ENCODE assay signal across 8 cellular contexts in the genomic region with DNA sequence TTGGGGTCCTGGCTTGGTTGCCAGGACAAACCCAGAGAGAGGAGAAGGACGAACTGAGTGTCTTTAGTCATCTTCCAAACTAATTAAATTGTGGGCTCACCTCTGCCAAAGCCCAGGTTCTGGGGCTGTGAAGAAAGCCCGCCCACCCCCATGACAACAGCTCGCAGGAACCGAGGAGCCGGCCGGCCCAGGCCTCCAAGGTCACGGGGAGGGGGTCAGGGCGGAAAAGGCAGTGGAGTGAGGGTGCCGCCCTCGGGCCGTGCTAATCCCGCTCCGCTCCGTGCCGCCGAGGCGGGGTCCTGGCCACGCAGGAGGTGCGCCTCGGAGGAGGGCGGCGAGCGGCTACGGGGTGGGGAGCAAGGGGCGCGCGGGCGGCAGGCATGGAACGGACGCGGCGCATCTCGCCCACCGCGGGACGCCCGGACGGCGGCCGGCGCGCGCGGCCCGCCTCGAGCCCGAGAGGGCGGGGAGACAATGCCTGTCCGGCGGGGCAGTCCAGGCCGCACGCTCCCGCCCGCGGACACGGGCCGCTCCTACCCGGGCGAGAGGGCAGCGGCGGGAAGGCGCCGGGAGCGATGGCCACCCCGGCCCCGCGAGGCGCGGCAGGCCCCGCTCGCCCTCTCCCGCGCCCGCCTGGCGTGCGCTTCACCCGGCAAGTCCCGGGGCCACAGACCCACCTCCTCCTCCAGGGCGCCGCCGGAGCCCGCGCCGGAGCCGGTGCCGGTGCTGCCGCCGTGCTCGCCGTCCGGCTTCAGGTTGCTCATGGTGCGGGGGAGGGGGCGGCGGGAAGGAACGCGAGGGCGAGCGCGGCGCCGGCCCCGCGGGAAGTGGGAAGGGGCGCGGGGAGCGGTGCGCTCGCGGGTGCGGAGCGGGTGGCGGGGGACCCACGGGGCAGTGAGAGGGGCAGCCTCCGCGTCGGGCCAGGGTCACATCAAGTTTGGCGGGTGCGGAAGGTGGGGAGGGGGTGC. TPM values are rescaled to one million over a fixed set of nuclear protein-coding genes. Genes with fewer than 3 reads are reported as not detected.
A peak's percentile ranks its signal among the peaks of the same experiment; 100 is the strongest.
DNase-seq lines count a peak whose midpoint lies in the region; ATAC-seq, FAIRE-seq and TF ChIP-seq lines count a peak whose summit lies in the region.

No MANE protein-coding gene starts in this region.

- DNase-seq in GM13977 (ENCODE audit: low spot score): peak; percentile 54
- DNase-seq in SK-N-MC (ENCODE audit: low read depth, low spot score): no peak
- no peak for DNase-seq in epithelial cell of proximal tubule (ENCODE audit: low read depth)
- no peak for DNase-seq in omental fat pad (ENCODE audit: low spot score)
- DNase-seq in NCI-H187 treated with DMSO at 0.1 percent for 48 hours (lab: John Stamatoyannopoulos, UW): no peak
- DNase-seq in GM12892 (ENCODE audit: insufficient read length): no peak

- no peak overlapping the region for H3K27ac ChIP-seq in SK-N-MC

- H3K36me3 ChIP-seq in SK-N-MC (ENCODE audit: insufficient read depth, low read length): no peaks in the 10 kb centered on the region

- no peak for FAIRE-seq in GM12892 (lab: Jason Lieb, UNC)

- peak; percentile 68 for ATAC-seq in omental fat pad (ENCODE audit: low FRiP score)
- ATAC-seq in GM18519 (IDR thresholded peaks at IDR 0.05; ENCODE audit: low FRiP score, unreplicated experiment): no peak
- ATAC-seq in HG03378 (IDR thresholded peaks at IDR 0.05; ENCODE audit: unreplicated experiment): no peak

- TF ChIP-seq POLR2A in GM12892 (IDR thresholded peaks at IDR 0.05; ENCODE audit: low read depth, low read length): no peak

- TF ChIP-seq CTCF in GM13977 (IDR thresholded peaks at IDR 0.05; ENCODE audit: extremely low read depth, insufficient read depth, missing control alignments): no peak
- TF ChIP-seq CTCF in epithelial cell of proximal tubule (conservative IDR thresholded peaks at IDR 0.05; ENCODE audit: low read depth, low read length): no peak
- TF ChIP-seq CTCF in omental fat pad (IDR thresholded peaks at IDR 0.05): no peak

- H3K9me3 ChIP-seq in SK-N-MC (ENCODE audit: low read depth, low read length): no peaks in the 10 kb centered on the region

- peak overlapping the region; percentile 73 for H3K4me3 ChIP-seq in SK-N-MC
- peak overlapping the region; percentile 46 for H3K4me3 ChIP-seq in epithelial cell of proximal tubule (ENCODE audit: low read depth, low read length)

- peak overlapping the region; percentile 20 for H3K9ac ChIP-seq in SK-N-MC (ENCODE audit: insufficient read length)

- in situ Hi-C loops in GM13977 (cut with MboI; ENCODE audit: low pct_unique_long_range_greater_than_20kb, low sequenced_read_pairs, unreplicated experiment): no loop called here

RNA-seq across cellular contexts. Expression of a gene that starts 0.5 kb away (rescaled TPM):
- total RNA-seq in epithelial cell of proximal tubule (0.36 and 0.58 TPM in 2 replicates), omental fat pad (1 to 10 TPM; 1.4 to 3.1 (median 2.8) TPM)
- polyA plus RNA-seq in GM12892 (2012; ENCODE audit: missing spikeins): not detected

RNA-seq across cellular contexts. Expression of a gene that starts 50.6 kb away (rescaled TPM):
- total RNA-seq in epithelial cell of proximal tubule: 23.3 and 27.6 TPM in 2 replicates
- 1 to 10 TPM in 2 of 4 donors, under 1 TPM in 1, not detected in 1; 0.63 to 1.4 (median 1.0) TPM for total RNA-seq in omental fat pad
- polyA plus RNA-seq in GM12892 (2012; ENCODE audit: missing spikeins): 25.3 TPM
